15 cellular contexts compared by ENCODE assay signal in genomic region chr4:102246416-102246815, GRCh38.
DNase-seq lines count a peak whose midpoint lies in the region; ATAC-seq and TF ChIP-seq lines count a peak whose summit lies in the region.
"Had no signal": no experiment of that assay in that cellular context is flagged by ENCODE, and none has a peak within 500 bp of the region (broad histone marks: within the 10 kb centered on the region; RNA-seq: fewer than 3 reads in every experiment).

No MANE protein-coding gene starts in this region.

- DNase-seq in T47D (ENCODE audit: low read depth in 1 of 2, low spot score in 1 of 2) (peak; percentile 56 to 84), breast epithelium (ENCODE audit: low spot score in 2 of 2) (no peak), PC-3 (peak; percentile 21), epithelial cell of esophagus (ENCODE audit: low read depth) (peak; percentile 89), superior temporal gyrus (ENCODE audit: extremely low spot score) (peak; percentile 2), MM.1S (no peak), NCI-H2196 (lab: John Stamatoyannopoulos, UW; ENCODE audit: unreplicated experiment) (no peak)
- no peak for DNase-seq in stimulated activated CD4-positive, alpha-beta T cell treated with anti-CD3 and anti-CD28 coated beads, Interleukin-2, amount 100 ng/mL, for 24 hours
- DNase-seq: Calu3; CD8-positive, alpha-beta T cell; GOT3; H7; HFFc6 had no signal

- no peak overlapping the region for H3K4me2 ChIP-seq in PC-3 (ENCODE audit: low read length)
- no peak overlapping the region for H3K4me2 ChIP-seq in MM.1S (ENCODE audit: low read depth, low read length)
- H3K4me2 ChIP-seq: BLaER1 treated with 17β-estradiol and CSF1 and Interleukin-3, amounts not matched to agents 10 nM and 100 nM had no signal

- H2AFZ ChIP-seq in PC-3 (ENCODE audit: low read length) (no peak overlapping the region), MM.1S (ENCODE audit: low read length) (no peak overlapping the region)

- H3K27me3 ChIP-seq in breast epithelium (no peaks in the 10 kb centered on the region), PC-3 (ENCODE audit: low read length) (no peaks in the 10 kb centered on the region), MM.1S (replicated peaks; ENCODE audit: insufficient read depth, low read length) (no peaks in the 10 kb centered on the region)
- H3K27me3 ChIP-seq: BLaER1 treated with 17β-estradiol and CSF1 and Interleukin-3, amounts not matched to agents 10 nM and 100 nM had no signal

- TF ChIP-seq POLR2A in breast epithelium (IDR thresholded peaks at IDR 0.05) = no peak

- CTCF ChIA-PET in PC-3 (lab: Charles Lee) = no interaction called here

- BruUV-seq in PC-3 (replicated peaks; lab: Mats Ljungman, UMichigan) = no TSS peak

- ATAC-seq in PC-3 = no peak
- ATAC-seq: CD8-positive, alpha-beta T cell; HCT116 had no signal

- in situ Hi-C loops in T47D (cut with HindIII; ENCODE audit: low pct_unique_long_range_greater_than_20kb, low sequenced_read_pairs) = no loop called here

- H3K9ac ChIP-seq in PC-3 (ENCODE audit: low read length) (no peak overlapping the region), MM.1S (ENCODE audit: low read length) (no peak overlapping the region)
- H3K9ac ChIP-seq: BLaER1 treated with 17β-estradiol and CSF1 and Interleukin-3, amounts not matched to agents 10 nM and 100 nM had no signal

- H4K20me1 ChIP-seq in PC-3 (ENCODE audit: low read length) (no peaks in the 10 kb centered on the region), MM.1S (ENCODE audit: insufficient read depth, low read length) (no peaks in the 10 kb centered on the region)
- H4K20me1 ChIP-seq: BLaER1 treated with 17β-estradiol and CSF1 and Interleukin-3, amounts not matched to agents 10 nM and 100 nM had no signal

- H3K9me2 ChIP-seq in PC-3 (replicated peaks; ENCODE audit: low read length) (no peaks in the 10 kb centered on the region), MM.1S (replicated peaks; ENCODE audit: insufficient read depth, low read length) (no peaks in the 10 kb centered on the region)

- H3K4me1 ChIP-seq in breast epithelium (no peaks in the 10 kb centered on the region), PC-3 (ENCODE audit: insufficient read depth, low read length) (0 out of 2 replicates have a peak, but pooled peaks cover 6% of the 10 kb centered on the region), MM.1S (ENCODE audit: low read length) (no peaks in the 10 kb centered on the region)
- H3K4me1 ChIP-seq: BLaER1 treated with 17β-estradiol and CSF1 and Interleukin-3, amounts not matched to agents 10 nM and 100 nM had no signal

- no peak overlapping the region for H3K4me3 ChIP-seq in breast epithelium
- no peak overlapping the region for H3K4me3 ChIP-seq in PC-3 (ENCODE audit: low read length)
- no peak overlapping the region for H3K4me3 ChIP-seq in epithelial cell of esophagus (ENCODE audit: low read length)
- no peak overlapping the region for H3K4me3 ChIP-seq in MM.1S (ENCODE audit: low read length)
- H3K4me3 ChIP-seq: BLaER1 treated with 17β-estradiol and CSF1 and Interleukin-3, amounts not matched to agents 10 nM and 100 nM had no signal

- no peak for TF ChIP-seq CTCF in breast epithelium (IDR thresholded peaks at IDR 0.05)
- no peak for TF ChIP-seq CTCF in PC-3 (conservative IDR thresholded peaks at IDR 0.05; ENCODE audit: low read depth, low read length)
- no peak for TF ChIP-seq CTCF in epithelial cell of esophagus (IDR thresholded peaks at IDR 0.05; ENCODE audit: insufficient read depth, low read depth, low read length, missing control alignments)
- TF ChIP-seq CTCF in MM.1S (IDR thresholded peaks at IDR 0.05; ENCODE audit: low read length) = no peak

- H3K79me2 ChIP-seq in PC-3 (ENCODE audit: low read length) (no peaks in the 10 kb centered on the region), MM.1S (ENCODE audit: low read length) (no peaks in the 10 kb centered on the region)

- H3K36me3 ChIP-seq in breast epithelium = no peaks in the 10 kb centered on the region
- H3K36me3 ChIP-seq in PC-3 (ENCODE audit: low read depth, low read length) = no peaks in the 10 kb centered on the region
- no peaks in the 10 kb centered on the region for H3K36me3 ChIP-seq in MM.1S (replicated peaks; ENCODE audit: insufficient read depth, low read length)
- H3K36me3 ChIP-seq: BLaER1 treated with 17β-estradiol and CSF1 and Interleukin-3, amounts not matched to agents 10 nM and 100 nM had no signal

- H3F3A ChIP-seq in PC-3 (ENCODE audit: low read length, unreplicated experiment) (no peaks in the 10 kb centered on the region), MM.1S (ENCODE audit: insufficient read depth, low read length) (no peaks in the 10 kb centered on the region)

- H3K27ac ChIP-seq in breast epithelium (no peak overlapping the region), PC-3 (ENCODE audit: low read length) (no peak overlapping the region), MM.1S (ENCODE audit: low read length) (no peak overlapping the region)
- H3K27ac ChIP-seq: BLaER1 treated with 17β-estradiol and CSF1 and Interleukin-3, amounts not matched to agents 10 nM and 100 nM had no signal

- intact Hi-C loops in breast epithelium (cut with DNase I; ENCODE audit: low total_unique reads) = no loop called here
- intact Hi-C loops in PC-3 (cut with micrococcal nuclease) = no loop called here

- POLR2A ChIA-PET in PC-3 (lab: Charles Lee; ENCODE audit: unreplicated experiment) = no interaction called here

- H3K9me3 ChIP-seq in breast epithelium = peaks cover 0 to 4% of the 10 kb centered on the region in 2 donors
- H3K9me3 ChIP-seq in PC-3 (ENCODE audit: low read length) = no peaks in the 10 kb centered on the region
- H3K9me3 ChIP-seq in MM.1S (replicated peaks; ENCODE audit: insufficient read depth, low read length) = no peaks in the 10 kb centered on the region

Comparison
In these comparisons a context has a peak if more than half of its experiments do, and no peak if none do; other contexts are left out.
1. DNase-seq: peak in T47D (2 of 2), PC-3 (single experiment), epithelial cell of esophagus (single experiment) and superior temporal gyrus (single experiment); none in breast epithelium (0 of 2), MM.1S (single experiment), stimulated activated CD4-positive, alpha-beta T cell treated with anti-CD3 and anti-CD28 coated beads, Interleukin-2, amount 100 ng/mL, for 24 hours (0 of 2) and NCI-H2196 (single experiment).